22 cellular contexts compared by ENCODE assay signal in genomic region chr17:71753070-71753469, GRCh38.
A peak's percentile ranks its signal among the peaks of the same experiment; 100 is the strongest.
DNase-seq lines count a peak whose midpoint lies in the region; ATAC-seq, FAIRE-seq and TF ChIP-seq lines count a peak whose summit lies in the region.
"Had no signal": no experiment of that assay in that cellular context is flagged by ENCODE, and none has a peak within 500 bp of the region (broad histone marks: within the 10 kb centered on the region; RNA-seq: fewer than 3 reads in every experiment).

No MANE protein-coding gene starts in this region.

- TF ChIP-seq EP300 in A549 (IDR thresholded peaks at IDR 0.05), result no peak

- ATAC-seq in A549, result no peak
- ATAC-seq in HG02571 (IDR thresholded peaks at IDR 0.05; ENCODE audit: unreplicated experiment), result no peak
- ATAC-seq in HG03045 (IDR thresholded peaks at IDR 0.05; ENCODE audit: unreplicated experiment), result no peak
- ATAC-seq: CD8-positive, alpha-beta T cell; HepG2 had no signal

- H3K4me1 ChIP-seq in A549, result no peaks in the 10 kb centered on the region
- H3K4me1 ChIP-seq: BLaER1 treated with 17β-estradiol and CSF1 and Interleukin-3, amounts not matched to agents 10 nM and 100 nM had no signal

- TF ChIP-seq CTCF in A549 (IDR thresholded peaks at IDR 0.05) (no peak), astrocyte of the spinal cord (IDR thresholded peaks at IDR 0.05; ENCODE audit: low read depth, low read length) (no peak)

- no peaks in the 10 kb centered on the region for H3K9me3 ChIP-seq in A549
- H3K9me3 ChIP-seq: BLaER1 treated with 17β-estradiol and CSF1 and Interleukin-3, amounts not matched to agents 10 nM and 100 nM had no signal

- POLR2A ChIA-PET in A549 (lab: Yijun Ruan, JAX), result no interaction called here

- no peak for TF ChIP-seq RAD21 in A549 (conservative IDR thresholded peaks at IDR 0.05 in 1 of 2, IDR thresholded peaks at IDR 0.05 in 1 of 2)

- CTCF ChIA-PET in A549 (lab: Yijun Ruan, JAX), result no interaction called here

- DNase-seq in A549 (ENCODE audit: low read depth in 1 of 2, low spot score in 1 of 2) (no peak), HT1080 (ENCODE audit: low read depth) (peak; percentile 24), astrocyte of the spinal cord (ENCODE audit: low read depth, low spot score) (peak; percentile 6), left kidney (ENCODE audit: low read depth, low spot score) (peak; percentile 44), DMS 273 treated with DMSO at 0.1 percent for 48 hours (lab: John Stamatoyannopoulos, UW) (no peak), NCI-H128 (lab: John Stamatoyannopoulos, UW; ENCODE audit: unreplicated experiment) (no peak)
- DNase-seq: 8988T; Calu3; CD8-positive, alpha-beta T cell; DMS53; DND-41; EL; H9; KG1 had no signal

- H3K27ac ChIP-seq in A549, result no peak overlapping the region
- H3K27ac ChIP-seq: BLaER1 treated with 17β-estradiol and CSF1 and Interleukin-3, amounts not matched to agents 10 nM and 100 nM had no signal

- H3K4me3 ChIP-seq in A549, result no peak overlapping the region
- H3K4me3 ChIP-seq in astrocyte of the spinal cord (ENCODE audit: low read depth, low read length), result no peak overlapping the region
- H3K4me3 ChIP-seq: BLaER1 treated with 17β-estradiol and CSF1 and Interleukin-3, amounts not matched to agents 10 nM and 100 nM had no signal

- in situ Hi-C loops in astrocyte of the spinal cord (cut with HindIII; ENCODE audit: low sequenced_read_pairs), result no loop called here

- WGBS in A549 (ENCODE audit: missing lambda C conversion rate), result 52% methylated on average over 3 of the region's 3 CpGs

- no peak overlapping the region for H3K4me2 ChIP-seq in A549
- H3K4me2 ChIP-seq: BLaER1 treated with 17β-estradiol and CSF1 and Interleukin-3, amounts not matched to agents 10 nM and 100 nM had no signal

- TF ChIP-seq POLR2A in A549 (IDR thresholded peaks at IDR 0.05; ENCODE audit: low read length), result no peak

- peak; percentile 36 for FAIRE-seq in A549 (lab: Jason Lieb, UNC)
- FAIRE-seq: G401.6, GM12891, GM18507, H1, HepG2 had no signal

TF ChIP-seq in A549, 52 proteins besides CTCF, POLR2A, EP300 and RAD21:
- TF ChIP-seq POLR2AphosphoS2 (conservative IDR thresholded peaks at IDR 0.05; ENCODE audit: low read length), result no peak
- TF ChIP-seq USF2 (IDR thresholded peaks at IDR 0.05), result no peak
- no peak for TF ChIP-seq NFE2L2 (conservative IDR thresholded peaks at IDR 0.05; ENCODE audit: low read length)
- no peak for TF ChIP-seq JUN (IDR thresholded peaks at IDR 0.05)

Comparison
In these comparisons a context has a peak if more than half of its experiments do, and no peak if none do; other contexts are left out.
1. DNase-seq: peak in HT1080 (single experiment), astrocyte of the spinal cord (single experiment) and left kidney (single experiment); none in A549 (0 of 2), DMS 273 treated with DMSO at 0.1 percent for 48 hours (single experiment) and NCI-H128 (single experiment).